Comparison of ENCODE assay signal across 2 cellular contexts in the genomic region with DNA sequence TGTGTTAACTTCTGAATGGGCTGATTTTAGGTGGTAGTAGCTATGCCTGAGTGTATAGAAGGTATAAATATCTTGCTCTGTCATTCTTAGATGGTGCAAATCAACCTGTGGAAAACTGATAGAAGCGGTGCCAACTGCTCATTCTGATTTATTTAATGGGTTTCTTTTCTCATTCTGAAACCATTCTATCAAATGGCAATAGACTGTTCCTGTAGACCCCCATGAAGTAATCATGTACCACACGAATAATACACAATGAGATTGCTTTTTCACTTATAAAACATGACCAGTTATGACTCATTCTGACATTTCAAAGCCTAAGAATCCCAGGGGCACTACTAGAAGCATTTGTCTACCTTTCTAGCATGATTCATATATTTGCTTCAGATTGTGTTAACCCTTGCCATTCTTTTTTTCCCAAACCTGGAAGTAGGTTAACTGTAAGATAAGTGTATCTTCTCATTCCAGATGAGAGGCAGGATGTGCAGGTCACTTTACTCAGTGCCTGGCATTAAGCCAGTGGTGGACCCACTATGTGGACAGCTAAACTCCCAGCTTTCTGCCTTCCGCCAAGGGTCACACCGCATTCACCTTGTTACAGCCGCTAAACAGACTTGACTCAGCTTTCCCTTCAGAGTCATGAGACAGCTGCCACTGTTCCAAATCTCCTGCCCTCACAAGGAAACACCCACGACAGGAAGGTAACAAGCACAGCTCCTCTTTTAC.
A peak's percentile ranks its signal among the peaks of the same experiment; 100 is the strongest.
TF ChIP-seq lines count a peak whose summit lies in the region.

No MANE protein-coding gene starts in this region.

TF ChIP-seq in SK-N-SH, 30 proteins besides CTCF, POLR2A, EP300 and RAD21 (continued from another document):
- TF ChIP-seq, protein P1, sequence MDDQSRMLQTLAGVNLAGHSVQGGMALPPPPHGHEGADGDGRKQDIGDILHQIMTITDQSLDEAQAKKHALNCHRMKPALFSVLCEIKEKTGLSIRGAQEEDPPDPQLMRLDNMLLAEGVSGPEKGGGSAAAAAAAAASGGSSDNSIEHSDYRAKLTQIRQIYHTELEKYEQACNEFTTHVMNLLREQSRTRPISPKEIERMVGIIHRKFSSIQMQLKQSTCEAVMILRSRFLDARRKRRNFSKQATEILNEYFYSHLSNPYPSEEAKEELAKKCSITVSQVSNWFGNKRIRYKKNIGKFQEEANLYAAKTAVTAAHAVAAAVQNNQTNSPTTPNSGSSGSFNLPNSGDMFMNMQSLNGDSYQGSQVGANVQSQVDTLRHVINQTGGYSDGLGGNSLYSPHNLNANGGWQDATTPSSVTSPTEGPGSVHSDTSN (IDR thresholded peaks at IDR 0.05): peak; percentile 26; the same call in 1 of the 2 replicates
- TF ChIP-seq MXI1 (IDR thresholded peaks at IDR 0.05; ENCODE audit: low read depth, low read length) (no peak), GABPA (IDR thresholded peaks at IDR 0.05; ENCODE audit: low read depth) (no peak), ELF1 (IDR thresholded peaks at IDR 0.05) (no peak), TCF12 (IDR thresholded peaks at IDR 0.05) (no peak), JUND (IDR thresholded peaks at IDR 0.05) (peak; percentile 58), TAF1 (IDR thresholded peaks at IDR 0.05; ENCODE audit: borderline replicate concordance, low read depth, low read length) (no peak)
- TF ChIP-seq, protein P2, sequence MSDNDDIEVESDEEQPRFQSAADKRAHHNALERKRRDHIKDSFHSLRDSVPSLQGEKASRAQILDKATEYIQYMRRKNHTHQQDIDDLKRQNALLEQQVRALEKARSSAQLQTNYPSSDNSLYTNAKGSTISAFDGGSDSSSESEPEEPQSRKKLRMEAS (IDR thresholded peaks at IDR 0.05; ENCODE audit: low read depth): no peak
- TF ChIP-seq, protein P3, sequence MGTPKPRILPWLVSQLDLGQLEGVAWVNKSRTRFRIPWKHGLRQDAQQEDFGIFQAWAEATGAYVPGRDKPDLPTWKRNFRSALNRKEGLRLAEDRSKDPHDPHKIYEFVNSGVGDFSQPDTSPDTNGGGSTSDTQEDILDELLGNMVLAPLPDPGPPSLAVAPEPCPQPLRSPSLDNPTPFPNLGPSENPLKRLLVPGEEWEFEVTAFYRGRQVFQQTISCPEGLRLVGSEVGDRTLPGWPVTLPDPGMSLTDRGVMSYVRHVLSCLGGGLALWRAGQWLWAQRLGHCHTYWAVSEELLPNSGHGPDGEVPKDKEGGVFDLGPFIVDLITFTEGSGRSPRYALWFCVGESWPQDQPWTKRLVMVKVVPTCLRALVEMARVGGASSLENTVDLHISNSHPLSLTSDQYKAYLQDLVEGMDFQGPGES (IDR thresholded peaks at IDR 0.05; ENCODE audit: low read depth, low read length): no peak

TF ChIP-seq in SK-N-SH treated with all-trans-retinoic acid at 6 μM for 48 hours, 23 proteins besides CTCF, POLR2A, EP300 and RAD21 (continued from another document):
- TF ChIP-seq, protein P4, sequence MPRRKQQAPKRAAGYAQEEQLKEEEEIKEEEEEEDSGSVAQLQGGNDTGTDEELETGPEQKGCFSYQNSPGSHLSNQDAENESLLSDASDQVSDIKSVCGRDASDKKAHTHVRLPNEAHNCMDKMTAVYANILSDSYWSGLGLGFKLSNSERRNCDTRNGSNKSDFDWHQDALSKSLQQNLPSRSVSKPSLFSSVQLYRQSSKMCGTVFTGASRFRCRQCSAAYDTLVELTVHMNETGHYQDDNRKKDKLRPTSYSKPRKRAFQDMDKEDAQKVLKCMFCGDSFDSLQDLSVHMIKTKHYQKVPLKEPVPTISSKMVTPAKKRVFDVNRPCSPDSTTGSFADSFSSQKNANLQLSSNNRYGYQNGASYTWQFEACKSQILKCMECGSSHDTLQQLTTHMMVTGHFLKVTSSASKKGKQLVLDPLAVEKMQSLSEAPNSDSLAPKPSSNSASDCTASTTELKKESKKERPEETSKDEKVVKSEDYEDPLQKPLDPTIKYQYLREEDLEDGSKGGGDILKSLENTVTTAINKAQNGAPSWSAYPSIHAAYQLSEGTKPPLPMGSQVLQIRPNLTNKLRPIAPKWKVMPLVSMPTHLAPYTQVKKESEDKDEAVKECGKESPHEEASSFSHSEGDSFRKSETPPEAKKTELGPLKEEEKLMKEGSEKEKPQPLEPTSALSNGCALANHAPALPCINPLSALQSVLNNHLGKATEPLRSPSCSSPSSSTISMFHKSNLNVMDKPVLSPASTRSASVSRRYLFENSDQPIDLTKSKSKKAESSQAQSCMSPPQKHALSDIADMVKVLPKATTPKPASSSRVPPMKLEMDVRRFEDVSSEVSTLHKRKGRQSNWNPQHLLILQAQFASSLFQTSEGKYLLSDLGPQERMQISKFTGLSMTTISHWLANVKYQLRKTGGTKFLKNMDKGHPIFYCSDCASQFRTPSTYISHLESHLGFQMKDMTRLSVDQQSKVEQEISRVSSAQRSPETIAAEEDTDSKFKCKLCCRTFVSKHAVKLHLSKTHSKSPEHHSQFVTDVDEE (CRISPR knock-in tag; IDR thresholded peaks at IDR 0.05): no peak
- TF ChIP-seq SNAI2 (CRISPR knock-in tag; IDR thresholded peaks at IDR 0.05): no peak
- no peak for TF ChIP-seq ZFP3 (CRISPR knock-in tag; IDR thresholded peaks at IDR 0.05)
- TF ChIP-seq GLIS3 (CRISPR knock-in tag; IDR thresholded peaks at IDR 0.05): no peak
- TF ChIP-seq, protein P5, sequence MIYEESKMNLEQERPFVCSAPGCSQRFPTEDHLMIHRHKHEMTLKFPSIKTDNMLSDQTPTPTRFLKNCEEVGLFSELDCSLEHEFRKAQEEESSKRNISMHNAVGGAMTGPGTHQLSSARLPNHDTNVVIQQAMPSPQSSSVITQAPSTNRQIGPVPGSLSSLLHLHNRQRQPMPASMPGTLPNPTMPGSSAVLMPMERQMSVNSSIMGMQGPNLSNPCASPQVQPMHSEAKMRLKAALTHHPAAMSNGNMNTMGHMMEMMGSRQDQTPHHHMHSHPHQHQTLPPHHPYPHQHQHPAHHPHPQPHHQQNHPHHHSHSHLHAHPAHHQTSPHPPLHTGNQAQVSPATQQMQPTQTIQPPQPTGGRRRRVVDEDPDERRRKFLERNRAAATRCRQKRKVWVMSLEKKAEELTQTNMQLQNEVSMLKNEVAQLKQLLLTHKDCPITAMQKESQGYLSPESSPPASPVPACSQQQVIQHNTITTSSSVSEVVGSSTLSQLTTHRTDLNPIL (CRISPR knock-in tag; IDR thresholded peaks at IDR 0.05; ENCODE audit: low read depth): no peak
- TF ChIP-seq, protein P6, sequence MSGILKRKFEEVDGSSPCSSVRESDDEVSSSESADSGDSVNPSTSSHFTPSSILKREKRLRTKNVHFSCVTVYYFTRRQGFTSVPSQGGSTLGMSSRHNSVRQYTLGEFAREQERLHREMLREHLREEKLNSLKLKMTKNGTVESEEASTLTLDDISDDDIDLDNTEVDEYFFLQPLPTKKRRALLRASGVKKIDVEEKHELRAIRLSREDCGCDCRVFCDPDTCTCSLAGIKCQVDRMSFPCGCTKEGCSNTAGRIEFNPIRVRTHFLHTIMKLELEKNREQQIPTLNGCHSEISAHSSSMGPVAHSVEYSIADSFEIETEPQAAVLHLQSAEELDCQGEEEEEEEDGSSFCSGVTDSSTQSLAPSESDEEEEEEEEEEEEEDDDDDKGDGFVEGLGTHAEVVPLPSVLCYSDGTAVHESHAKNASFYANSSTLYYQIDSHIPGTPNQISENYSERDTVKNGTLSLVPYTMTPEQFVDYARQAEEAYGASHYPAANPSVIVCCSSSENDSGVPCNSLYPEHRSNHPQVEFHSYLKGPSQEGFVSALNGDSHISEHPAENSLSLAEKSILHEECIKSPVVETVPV (CRISPR knock-in tag; IDR thresholded peaks at IDR 0.05): no peak
- TF ChIP-seq, protein P7, sequence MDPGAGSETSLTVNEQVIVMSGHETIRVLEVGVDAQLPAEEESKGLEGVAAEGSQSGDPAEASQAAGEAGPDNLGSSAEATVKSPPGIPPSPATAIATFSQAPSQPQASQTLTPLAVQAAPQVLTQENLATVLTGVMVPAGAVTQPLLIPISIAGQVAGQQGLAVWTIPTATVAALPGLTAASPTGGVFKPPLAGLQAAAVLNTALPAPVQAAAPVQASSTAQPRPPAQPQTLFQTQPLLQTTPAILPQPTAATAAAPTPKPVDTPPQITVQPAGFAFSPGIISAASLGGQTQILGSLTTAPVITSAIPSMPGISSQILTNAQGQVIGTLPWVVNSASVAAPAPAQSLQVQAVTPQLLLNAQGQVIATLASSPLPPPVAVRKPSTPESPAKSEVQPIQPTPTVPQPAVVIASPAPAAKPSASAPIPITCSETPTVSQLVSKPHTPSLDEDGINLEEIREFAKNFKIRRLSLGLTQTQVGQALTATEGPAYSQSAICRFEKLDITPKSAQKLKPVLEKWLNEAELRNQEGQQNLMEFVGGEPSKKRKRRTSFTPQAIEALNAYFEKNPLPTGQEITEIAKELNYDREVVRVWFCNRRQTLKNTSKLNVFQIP (CRISPR knock-in tag; IDR thresholded peaks at IDR 0.05; ENCODE audit: borderline replicate concordance, low read depth): no peak
- no peak for TF ChIP-seq CSDC2 (CRISPR knock-in tag; IDR thresholded peaks at IDR 0.05)
- TF ChIP-seq TCF4 (CRISPR knock-in tag; IDR thresholded peaks at IDR 0.05; ENCODE audit: borderline replicate concordance): no peak
- no peak for TF ChIP-seq ZNF70 (CRISPR knock-in tag; IDR thresholded peaks at IDR 0.05)
- no peak for TF ChIP-seq RARB (CRISPR knock-in tag; IDR thresholded peaks at IDR 0.05)
- no peak for TF ChIP-seq OSR1 (CRISPR knock-in tag; IDR thresholded peaks at IDR 0.05)
- no peak for TF ChIP-seq ISL1 (CRISPR knock-in tag; IDR thresholded peaks at IDR 0.05)
- TF ChIP-seq ZNF8 (CRISPR knock-in tag; IDR thresholded peaks at IDR 0.05): no peak
- TF ChIP-seq ESRRG (CRISPR knock-in tag; IDR thresholded peaks at IDR 0.05): no peak
- no peak for TF ChIP-seq TOX (CRISPR knock-in tag; IDR thresholded peaks at IDR 0.05; ENCODE audit: borderline replicate concordance)
